ENCODE assay signal across 16 cellular contexts in the genomic region with DNA sequence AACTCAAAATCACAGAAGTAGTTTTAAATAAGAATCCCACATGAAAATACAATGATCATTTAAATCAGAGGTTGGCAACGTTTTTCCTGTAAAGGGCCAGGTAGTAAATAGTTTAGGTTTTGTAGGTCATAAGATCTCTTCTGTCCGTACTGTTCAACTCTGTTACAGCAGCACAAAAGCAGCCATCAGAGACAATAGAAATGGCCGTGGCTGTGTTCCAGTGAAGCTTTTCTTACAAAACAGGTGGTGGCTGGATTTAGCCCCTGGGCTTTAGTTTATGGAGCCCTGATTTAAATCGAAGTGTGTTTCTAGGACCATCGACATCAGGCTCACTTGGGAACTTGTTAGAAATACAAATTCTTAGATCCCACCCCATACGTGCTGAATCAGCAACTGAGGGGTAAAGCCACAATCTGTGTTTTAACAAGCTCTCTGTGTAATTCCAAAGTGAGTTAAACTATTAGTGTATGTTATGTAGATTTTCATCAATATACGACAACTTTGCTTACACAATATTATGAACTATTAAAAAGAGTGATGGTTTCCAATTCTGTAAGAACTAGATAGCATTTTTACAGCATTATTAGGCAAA. TPM values are rescaled to one million over a fixed set of nuclear protein-coding genes. Genes with fewer than 3 reads are reported as not detected.
DNase-seq lines count a peak whose midpoint lies in the region; ATAC-seq and FAIRE-seq lines count a peak whose summit lies in the region.
"Had no signal": no experiment of that assay in that cellular context is flagged by ENCODE, and none has a peak within 500 bp of the region (broad histone marks: within the 10 kb centered on the region; RNA-seq: fewer than 3 reads in every experiment).

No MANE protein-coding gene starts in this region.

- no peak for FAIRE-seq in urothelium cell line (lab: Jason Lieb, UNC)
- FAIRE-seq: G401.6, GM12891, H54 had no signal

- no peaks in the 10 kb centered on the region for H3K36me3 ChIP-seq in SK-N-MC (ENCODE audit: insufficient read depth, low read length)

- H3K9ac ChIP-seq in SK-N-MC (ENCODE audit: insufficient read length) = no peak overlapping the region

- H3K4me3 ChIP-seq in SK-N-MC = no peak overlapping the region
- H3K4me3 ChIP-seq: PC-9 had no signal

- peak overlapping the region; percentile 17; the same call in 1 of the 2 replicates for H3K27ac ChIP-seq in SK-N-MC
- H3K27ac ChIP-seq: PC-9 had no signal

- DNase-seq in NCI-H82 (lab: John Stamatoyannopoulos, UW) (peak; percentile 59), NCI-H82 treated with DMSO at 0.1 percent for 48 hours (lab: John Stamatoyannopoulos, UW; ENCODE audit: unreplicated experiment) (no peak), NCI-H1092 treated with DMSO at 0.1 percent for 48 hours (lab: John Stamatoyannopoulos, UW) (peak; percentile 77), SK-N-MC (ENCODE audit: low read depth, low spot score) (no peak), renal cortical epithelial cell (ENCODE audit: low read depth) (peak; percentile 0), GM19240 (ENCODE audit: insufficient read length, low spot score) (no peak), urothelium cell line (ENCODE audit: low spot score) (no peak)
- DNase-seq: Caco-2, Kasumi-1, NCI-H1694, PC-9, T-helper 17 cell had no signal

- ATAC-seq in HG03469 (IDR thresholded peaks at IDR 0.05; ENCODE audit: unreplicated experiment) = no peak
- ATAC-seq: T-helper 17 cell had no signal

- H3K9me3 ChIP-seq in SK-N-MC (ENCODE audit: low read depth, low read length) = no peaks in the 10 kb centered on the region
- H3K9me3 ChIP-seq: Caco-2 had no signal

RNA-seq across cellular contexts. Expression of gene MIR17HG, which starts 54.8 kb away (rescaled TPM):
- 5.2 and 10.6 TPM in 2 replicates for total RNA-seq in renal cortical epithelial cell

Comparison
In these comparisons a context has a peak if more than half of its experiments do, and no peak if none do; other contexts are left out.
1. DNase-seq: peak in NCI-H82 (single experiment), NCI-H1092 treated with DMSO at 0.1 percent for 48 hours (single experiment) and renal cortical epithelial cell (single experiment); none in NCI-H82 treated with DMSO at 0.1 percent for 48 hours (single experiment), SK-N-MC (single experiment), GM19240 (single experiment) and urothelium cell line (single experiment).